In genomic region chr5:127529904-127530682, GRCh38 we compare ENCODE assay signal across 28 cellular contexts.
"Had no signal": no experiment of that assay in that cellular context is flagged by ENCODE, and none has a peak within 500 bp of the region (broad histone marks: within the 10 kb centered on the region; RNA-seq: fewer than 3 reads in every experiment).

No MANE protein-coding gene starts in this region.

- H3K4me1 ChIP-seq: neural progenitor cell, parathyroid adenoma, psoas muscle, spleen, suprapubic skin, testis, tibial artery, transverse colon, upper lobe of right lung, uterus had no signal

- H3K4me3 ChIP-seq: neural progenitor cell, ovary, psoas muscle, skin epidermis, smooth muscle cell, spleen, suprapubic skin, testis, tibial artery, transverse colon, upper lobe of right lung, uterus had no signal

- H3K9ac ChIP-seq: neural progenitor cell, parathyroid adenoma had no signal

- H3K27ac ChIP-seq: neural progenitor cell, ovary, parathyroid adenoma, psoas muscle, skin epidermis, spleen, suprapubic skin, testis, tibial artery, transverse colon, upper lobe of right lung, uterus had no signal

- H3K27me3 ChIP-seq: neural progenitor cell, ovary, spleen, suprapubic skin, testis, tibial artery, transverse colon, upper lobe of right lung, uterus had no signal

- DNase-seq: natural killer cell; occipital lobe; ovary; posterior cingulate gyrus; psoas muscle; right cardiac atrium; spleen; stimulated activated CD4-positive, alpha-beta T cell treated with anti-CD3 and anti-CD28 coated beads, Interleukin-12 subunit alpha, Interleukin-12 subunit beta, amount 100 ng/mL, for 4 hours; stimulated activated CD4-positive, alpha-beta T cell treated with anti-CD3 and anti-CD28 coated beads, Interleukin-1b, Interleukin-23, amount 100 ng/mL, for 48 hours; stimulated activated CD4-positive, alpha-beta T cell treated with anti-CD3 and anti-CD28 coated beads, Interleukin-4, amount 100 ng/mL, for 1 hour; stimulated activated CD4-positive, alpha-beta T cell treated with anti-CD3 and anti-CD28 coated beads, Interleukin-4, amount 100 ng/mL, for 4 hours; stimulated activated CD8-positive, alpha-beta memory T cell treated with anti-CD3 and anti-CD28 coated beads, Interleukin-4, amount 100 ng/mL, for 48 hours; stimulated activated naive CD4-positive, alpha-beta T cell; stimulated activated naive CD8-positive, alpha-beta T cell treated with anti-CD3 and anti-CD28 coated beads, Interleukin-15, amount 100 ng/mL, for 72 hours; stimulated activated naive CD8-positive, alpha-beta T cell treated with anti-CD3 and anti-CD28 coated beads, Interleukin-15, Interleukin-2, amounts not matched to agents 100 U/mL and 50 U/mL, for 24 hours; substantia nigra; testis; tibial artery; transverse colon; upper lobe of right lung; uterus had no signal

- H3K4me2 ChIP-seq: neural progenitor cell, smooth muscle cell had no signal

- H3K9me3 ChIP-seq: ovary, psoas muscle, spleen, suprapubic skin, testis, tibial artery, transverse colon, upper lobe of right lung, uterus had no signal

- H2AFZ ChIP-seq: neural progenitor cell, parathyroid adenoma had no signal

- ATAC-seq: natural killer cell; psoas muscle; right cardiac atrium; sciatic nerve; stimulated activated memory B cell treated with anti-CD40 and anti-IgM and Interleukin-4, amounts not matched to agents 10 μg/mL and 1 μg/mL and 100 μg/mL, for 72 hours; stimulated activated naive CD8-positive, alpha-beta T cell treated with anti-CD3 and anti-CD28 coated beads, Interleukin-15, amount 100 ng/mL, for 72 hours; stimulated activated naive CD8-positive, alpha-beta T cell treated with anti-CD3 and anti-CD28 coated beads, Interleukin-15, Interleukin-2, amounts not matched to agents 100 U/mL and 50 U/mL, for 24 hours; upper lobe of right lung had no signal

- H3K36me3 ChIP-seq: ovary, uterus had no signal
